Comparison of ENCODE assay signal across 2 cellular contexts in genomic region chr20:50293244-50294139, GRCh38.
TF ChIP-seq lines count a peak whose summit lies in the region.

No MANE protein-coding gene starts in this region.

TF ChIP-seq in K562, 482 proteins besides CTCF, POLR2A, EP300 and RAD21 (continues in another document):
- TF ChIP-seq DEAF1 (CRISPR knock-in tag; IDR thresholded peaks at IDR 0.05) (no peak), NCOA1 (IDR thresholded peaks at IDR 0.05; ENCODE audit: low read depth) (no peak), ZBTB7A (IDR thresholded peaks at IDR 0.05; ENCODE audit: borderline replicate concordance, control insufficient read depth, low read depth, low read length) (peak; percentile 17; the same call in 1 of the 2 replicates), CUX1 (CRISPR knock-in tag; IDR thresholded peaks at IDR 0.05) (peak; percentile 32; the same call in 1 of the 2 replicates), CREB3 (tag; conservative IDR thresholded peaks at IDR 0.05; ENCODE audit: low read depth) (peak; percentile 19; the same call in 1 of the 2 replicates), RNF2 (IDR thresholded peaks at IDR 0.05) (no peak), ZBTB12 (CRISPR knock-in tag; IDR thresholded peaks at IDR 0.05) (no peak), TRIM25 (IDR thresholded peaks at IDR 0.05; ENCODE audit: borderline replicate concordance) (no peak), ZNF668 (CRISPR knock-in tag; IDR thresholded peaks at IDR 0.05) (peak; percentile 86; the same call in 1 of the 2 replicates), ZNF740 (CRISPR knock-in tag; IDR thresholded peaks at IDR 0.05) (no peak), ZNF740 (tag; IDR thresholded peaks at IDR 0.05) (peak in 1 of 2 experiments; percentile 67; a peak in 2 of 4 replicates), ZC3H4 (CRISPR knock-in tag; IDR thresholded peaks at IDR 0.05; ENCODE audit: borderline replicate concordance) (peak; percentile 37; the same call in 1 of the 2 replicates)

TF ChIP-seq in HepG2, 621 proteins besides CTCF, POLR2A, EP300 and RAD21 (continued from another document and continues in another):
- TF ChIP-seq ZBTB10 (CRISPR knock-in tag; IDR thresholded peaks at IDR 0.05; ENCODE audit: borderline replicate concordance) (no peak), ZFP37 (CRISPR knock-in tag; IDR thresholded peaks at IDR 0.05; ENCODE audit: borderline replicate concordance) (no peak), EEA1 (CRISPR knock-in tag; IDR thresholded peaks at IDR 0.05; ENCODE audit: borderline replicate concordance) (0 out of 2 replicates have a peak, but pooled peaks have one; percentile 65), FLYWCH1 (CRISPR knock-in tag; IDR thresholded peaks at IDR 0.05) (no peak), ZNF713 (CRISPR knock-in tag; IDR thresholded peaks at IDR 0.05) (0 out of 2 replicates have a peak, but pooled peaks have one; percentile 7), ZNF577 (CRISPR knock-in tag; IDR thresholded peaks at IDR 0.05; ENCODE audit: borderline replicate concordance, low read depth) (no peak), XBP1 (CRISPR knock-in tag; IDR thresholded peaks at IDR 0.05) (no peak), SP5 (CRISPR knock-in tag; IDR thresholded peaks at IDR 0.05; ENCODE audit: borderline replicate concordance, low read depth) (no peak), ZNF737 (CRISPR knock-in tag; IDR thresholded peaks at IDR 0.05; ENCODE audit: borderline replicate concordance) (peak; percentile 64), ZNF749 (CRISPR knock-in tag; IDR thresholded peaks at IDR 0.05; ENCODE audit: borderline replicate concordance) (no peak), USF2 (IDR thresholded peaks at IDR 0.05; ENCODE audit: low read depth, low read length) (0 out of 2 replicates have a peak, but pooled peaks have one; percentile 24), USF2 (CRISPR knock-in tag; IDR thresholded peaks at IDR 0.05; ENCODE audit: borderline replicate concordance) (no peak), MAX (IDR thresholded peaks at IDR 0.05) (peak; percentile 33; the same call in 1 of the 2 replicates), PHF21A (CRISPR knock-in tag; IDR thresholded peaks at IDR 0.05) (no peak), ZBTB37 (CRISPR knock-in tag; IDR thresholded peaks at IDR 0.05) (no peak), ZNF207 (IDR thresholded peaks at IDR 0.05; ENCODE audit: borderline replicate concordance) (no peak), GZF1 (CRISPR knock-in tag; IDR thresholded peaks at IDR 0.05) (no peak), NAIF1 (CRISPR knock-in tag; IDR thresholded peaks at IDR 0.05; ENCODE audit: borderline replicate concordance) (no peak), KLF9 (CRISPR knock-in tag; IDR thresholded peaks at IDR 0.05; ENCODE audit: low read depth) (no peak), ATF1 (CRISPR knock-in tag; IDR thresholded peaks at IDR 0.05) (no peak), TGIF2 (CRISPR knock-in tag; IDR thresholded peaks at IDR 0.05) (0 out of 2 replicates have a peak, but pooled peaks have one; percentile 21), BHLHE40 (IDR thresholded peaks at IDR 0.05; ENCODE audit: low read length) (0 out of 2 replicates have a peak, but pooled peaks have one; percentile 39), TERF1 (CRISPR knock-in tag; IDR thresholded peaks at IDR 0.05) (0 out of 2 replicates have a peak, but pooled peaks have one; percentile 42), MTA1 (CRISPR knock-in tag; IDR thresholded peaks at IDR 0.05; ENCODE audit: borderline replicate concordance) (no peak; the same call in 1 of the 2 replicates), ZNF451 (CRISPR knock-in tag; IDR thresholded peaks at IDR 0.05) (no peak), CENPT (CRISPR knock-in tag; IDR thresholded peaks at IDR 0.05; ENCODE audit: low read depth) (peak; percentile 92; the same call in 1 of the 2 replicates), ARHGAP35 (CRISPR knock-in tag; IDR thresholded peaks at IDR 0.05; ENCODE audit: borderline replicate concordance) (0 out of 2 replicates have a peak, but pooled peaks have one; percentile 12), ZNF781 (CRISPR knock-in tag; IDR thresholded peaks at IDR 0.05; ENCODE audit: borderline replicate concordance, not compliant biosample characterization) (no peak), ZNF292 (CRISPR knock-in tag; IDR thresholded peaks at IDR 0.05; ENCODE audit: borderline replicate concordance, low read depth) (no peak), ZFP90 (CRISPR knock-in tag; IDR thresholded peaks at IDR 0.05; ENCODE audit: borderline replicate concordance) (no peak), MAZ (IDR thresholded peaks at IDR 0.05; ENCODE audit: borderline replicate concordance, low read depth, low read length) (no peak), MAZ (CRISPR knock-in tag; IDR thresholded peaks at IDR 0.05; ENCODE audit: low read depth) (0 out of 2 replicates have a peak, but pooled peaks have one; percentile 14), ZSCAN5A (CRISPR knock-in tag; IDR thresholded peaks at IDR 0.05; ENCODE audit: borderline replicate concordance) (no peak), ZSCAN20 (CRISPR knock-in tag; IDR thresholded peaks at IDR 0.05; ENCODE audit: borderline replicate concordance) (no peak), SMC3 (IDR thresholded peaks at IDR 0.05; ENCODE audit: low read length) (no peak), FOXC1 (CRISPR knock-in tag; IDR thresholded peaks at IDR 0.05; ENCODE audit: borderline replicate concordance) (0 out of 2 replicates have a peak, but pooled peaks have one; percentile 14), ZBTB4 (CRISPR knock-in tag; IDR thresholded peaks at IDR 0.05; ENCODE audit: borderline replicate concordance) (peak; percentile 62), SALL2 (CRISPR knock-in tag; IDR thresholded peaks at IDR 0.05) (0 out of 2 replicates have a peak, but pooled peaks have one; percentile 58), ERF (CRISPR knock-in tag; IDR thresholded peaks at IDR 0.05) (no peak), ZNF552 (CRISPR knock-in tag; IDR thresholded peaks at IDR 0.05; ENCODE audit: borderline replicate concordance) (no peak), FOXP1 (IDR thresholded peaks at IDR 0.05) (no peak), FOXP1 (CRISPR knock-in tag; IDR thresholded peaks at IDR 0.05) (no peak), E2F1 (CRISPR knock-in tag; IDR thresholded peaks at IDR 0.05) (no peak), ZNF121 (CRISPR knock-in tag; IDR thresholded peaks at IDR 0.05) (peak; percentile 9; the same call in 1 of the 2 replicates), MAFG (CRISPR knock-in tag; IDR thresholded peaks at IDR 0.05) (no peak), MTERF4 (CRISPR knock-in tag; IDR thresholded peaks at IDR 0.05) (0 out of 2 replicates have a peak, but pooled peaks have one; percentile 61), ZNF543 (CRISPR knock-in tag; IDR thresholded peaks at IDR 0.05) (no peak), RBM22 (optimal IDR thresholded peaks at IDR 0.05; ENCODE audit: low read length) (no peak), AHR (CRISPR knock-in tag; IDR thresholded peaks at IDR 0.05) (peak; percentile 32; the same call in 1 of the 2 replicates), SUZ12 (IDR thresholded peaks at IDR 0.05; ENCODE audit: low read depth, low read length) (no peak)
